In the genomic region with DNA sequence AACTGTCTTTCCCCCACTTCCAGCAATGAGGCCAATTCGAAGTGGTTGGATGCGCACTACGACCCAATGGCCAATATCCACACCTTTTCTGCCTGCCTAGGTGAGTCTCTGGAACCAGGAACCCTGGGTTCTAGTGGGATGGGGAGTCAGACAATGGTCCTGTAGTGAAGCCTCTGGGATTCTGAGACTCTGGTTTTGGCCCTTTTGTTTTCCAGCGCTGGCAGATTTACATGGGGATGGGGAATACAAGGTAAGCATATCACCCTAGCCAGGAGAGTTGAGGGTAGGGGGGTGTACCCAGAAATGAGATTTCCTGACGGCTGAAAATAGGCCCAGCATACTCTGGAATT, we compare ENCODE assay signal across 8 cellular contexts. TPM values are rescaled to one million over a fixed set of nuclear protein-coding genes. Genes with fewer than 3 reads are reported as not detected.
DNase-seq lines count a peak whose midpoint lies in the region; ATAC-seq and TF ChIP-seq lines count a peak whose summit lies in the region.

No MANE protein-coding gene starts in this region.

- H3K4me1 ChIP-seq in SJSA1 (replicated peaks) (peaks cover 11% of the 10 kb centered on the region), rectal smooth muscle tissue (ENCODE audit: control insufficient read depth, insufficient read depth, low read length) (peaks cover 9% of the 10 kb centered on the region)

- peak overlapping the region; percentile 20 for H3K9ac ChIP-seq in rectal smooth muscle tissue (ENCODE audit: low read length)

- DNase-seq in GM06990 (ENCODE audit: extremely low read depth, insufficient read length) (no peak), SJSA1 (ENCODE audit: low read depth in 1 of 2, low spot score in 2 of 2) (no peak), fibroblast of villous mesenchyme (ENCODE audit: low read depth) (no peak), NCI-H187 treated with DMSO at 0.1 percent for 48 hours (lab: John Stamatoyannopoulos, UW) (no peak), DMS79 treated with DMSO at 0.1 percent for 48 hours (lab: John Stamatoyannopoulos, UW) (no peak)

- no peaks in the 10 kb centered on the region for H3K27me3 ChIP-seq in GM06990 (replicated peaks; ENCODE audit: control insufficient read depth, insufficient read depth, low read length)
- H3K27me3 ChIP-seq in SJSA1 (replicated peaks) = no peaks in the 10 kb centered on the region
- H3K27me3 ChIP-seq in rectal smooth muscle tissue (ENCODE audit: control insufficient read depth, insufficient read depth, low read length) = no peaks in the 10 kb centered on the region

- ATAC-seq in GM21528 (IDR thresholded peaks at IDR 0.05; ENCODE audit: low FRiP score, unreplicated experiment) = no peak
- ATAC-seq in GM18867 (IDR thresholded peaks at IDR 0.05; ENCODE audit: unreplicated experiment) = no peak

- H3K27ac ChIP-seq in SJSA1 (0 out of 2 replicates have a peak overlapping the region, but pooled peaks have one; percentile 9), rectal smooth muscle tissue (ENCODE audit: low read depth, low read length) (peak overlapping the region; percentile 70)

- H3K36me3 ChIP-seq in GM06990 (ENCODE audit: control insufficient read depth, insufficient read depth, low read length) (peaks cover 5% of the 10 kb centered on the region), SJSA1 (peaks cover 19% of the 10 kb centered on the region), rectal smooth muscle tissue (ENCODE audit: control insufficient read depth, insufficient read depth, low read length) (peaks cover 4% of the 10 kb centered on the region)

- H3K4me3 ChIP-seq in GM06990 (replicated peaks; ENCODE audit: low read depth, low read length) (peak overlapping the region; percentile 90), SJSA1 (peak overlapping the region; percentile 65), fibroblast of villous mesenchyme (ENCODE audit: low read depth, low read length) (peak overlapping the region; percentile 99), rectal smooth muscle tissue (ENCODE audit: low read length) (peak overlapping the region; percentile 99)

- no peaks in the 10 kb centered on the region for H3K9me3 ChIP-seq in SJSA1 (replicated peaks)

- TF ChIP-seq CTCF in GM06990 (IDR thresholded peaks at IDR 0.05; ENCODE audit: insufficient read depth, low read length, poor library complexity, severe bottlenecking) (no peak), fibroblast of villous mesenchyme (IDR thresholded peaks at IDR 0.05; ENCODE audit: insufficient read depth, low read depth, low read length) (no peak)

RNA-seq across cellular contexts. Expression of a gene that starts 0.5 kb away (rescaled TPM):
- total RNA-seq in SJSA1 (2014; rRNA removed; shearing (Covaris generic)) = 28.7 and 38.8 TPM in 2 replicates
- total RNA-seq in fibroblast of villous mesenchyme = 25.4 and 34.5 TPM in 2 replicates

RNA-seq across cellular contexts. Expression of a gene that starts 30.7 kb away (rescaled TPM):
- 140 and 146 TPM in 2 replicates for total RNA-seq in SJSA1 (2014; rRNA removed; shearing (Covaris generic))
- 67.6 and 70.4 TPM in 2 replicates for total RNA-seq in fibroblast of villous mesenchyme

RNA-seq across cellular contexts. Expression of a gene that starts 34.9 kb away (rescaled TPM):
- 17.9 and 18.3 TPM in 2 replicates for total RNA-seq in SJSA1 (2014; rRNA removed; shearing (Covaris generic))
- 9.5 and 11.0 TPM in 2 replicates for total RNA-seq in fibroblast of villous mesenchyme

RNA-seq across cellular contexts. Expression of a gene that starts 35.7 kb away (rescaled TPM):
- not detected in 2 replicates for total RNA-seq in SJSA1 (2014; rRNA removed; shearing (Covaris generic))
- total RNA-seq in fibroblast of villous mesenchyme = under 0.01 TPM in 1 of 2 replicates, not detected in the other

RNA-seq across cellular contexts. Expression of a gene that starts 44.3 kb away (rescaled TPM):
- 7.0 and 11.1 TPM in 2 replicates for total RNA-seq in SJSA1 (2014; rRNA removed; shearing (Covaris generic))
- 10.8 and 13.2 TPM in 2 replicates for total RNA-seq in fibroblast of villous mesenchyme
